Comparison of ENCODE assay signal across 31 cellular contexts in genomic region chr6:4797590-4797989, GRCh38. TPM values are rescaled to one million over a fixed set of nuclear protein-coding genes. Genes with fewer than 3 reads are reported as not detected.
DNase-seq lines count a peak whose midpoint lies in the region; ATAC-seq, FAIRE-seq and TF ChIP-seq lines count a peak whose summit lies in the region.
"Had no signal": no experiment of that assay in that cellular context is flagged by ENCODE, and none has a peak within 500 bp of the region (broad histone marks: within the 10 kb centered on the region; RNA-seq: fewer than 3 reads in every experiment).

No MANE protein-coding gene starts in this region.

- H2AFZ ChIP-seq in fibroblast of lung (ENCODE audit: low read length) (no peak overlapping the region), smooth muscle cell (ENCODE audit: low read depth) (no peak overlapping the region)

- H3K9me3 ChIP-seq in fibroblast of lung (ENCODE audit: control insufficient read depth, insufficient read depth, low read depth, low read length) (no peaks in the 10 kb centered on the region), smooth muscle cell (replicated peaks; ENCODE audit: low read depth) (no peaks in the 10 kb centered on the region), Peyer's patch (peaks cover 0 to 3% (median 0%) of the 10 kb centered on the region in 4 donors)
- H3K9me3 ChIP-seq: SJSA1 had no signal

- H3K36me3 ChIP-seq in fibroblast of lung (ENCODE audit: control insufficient read depth, insufficient read depth, low read length) = no peaks in the 10 kb centered on the region
- H3K36me3 ChIP-seq in smooth muscle cell (ENCODE audit: low read depth) = peaks cover 4% of the 10 kb centered on the region
- H3K36me3 ChIP-seq in H7 (replicated peaks; ENCODE audit: control insufficient read depth, insufficient read depth, low read length) = no peaks in the 10 kb centered on the region
- no peaks in the 10 kb centered on the region for H3K36me3 ChIP-seq in Peyer's patch
- H3K36me3 ChIP-seq: esophagus squamous epithelium, gastroesophageal sphincter, MG63, SJSA1 had no signal

- H3K4me1 ChIP-seq in fibroblast of lung (ENCODE audit: control insufficient read depth, extremely low read depth, insufficient read depth, low read length) (peaks cover 5% of the 10 kb centered on the region), smooth muscle cell (ENCODE audit: low read depth) (peaks cover 7% of the 10 kb centered on the region), Peyer's patch (no peaks in the 10 kb centered on the region)
- H3K4me1 ChIP-seq: SJSA1 had no signal

- no peaks in the 10 kb centered on the region for H3K27me3 ChIP-seq in fibroblast of lung (ENCODE audit: control insufficient read depth, insufficient read depth, low read length)
- no peaks in the 10 kb centered on the region for H3K27me3 ChIP-seq in smooth muscle cell (ENCODE audit: low read depth)
- H3K27me3 ChIP-seq in H7 (ENCODE audit: control insufficient read depth, insufficient read depth, low read length) = no peaks in the 10 kb centered on the region
- no peaks in the 10 kb centered on the region for H3K27me3 ChIP-seq in Peyer's patch
- H3K27me3 ChIP-seq: esophagus squamous epithelium, gastroesophageal sphincter, MG63, SJSA1 had no signal

- no peaks in the 10 kb centered on the region for H4K20me1 ChIP-seq in fibroblast of lung (ENCODE audit: control insufficient read depth, extremely low read depth, insufficient read depth, low read length)
- peaks cover 98% of the 10 kb centered on the region for H4K20me1 ChIP-seq in smooth muscle cell (ENCODE audit: low read depth)

- H3K9ac ChIP-seq in fibroblast of lung (ENCODE audit: insufficient read depth, low read length) (no peak overlapping the region), smooth muscle cell (ENCODE audit: low read depth) (peak overlapping the region; percentile 6)

- H3K9me3 Mint-ChIP-seq in activated CD4-positive, alpha-beta T cell treated with anti-CD3 and anti-CD28 coated beads for 36 hours (ENCODE audit: low read depth) = peaks cover 10% of the 10 kb centered on the region
- H3K9me3 Mint-ChIP-seq: activated CD4-positive, alpha-beta memory T cell treated with anti-CD3 and anti-CD28 coated beads, Interleukin-2, amount 10 ng/mL, durations not matched to agents 7 days and 5 days; H9 had no signal

- no peaks in the 10 kb centered on the region for H3K27me3 Mint-ChIP-seq in activated CD4-positive, alpha-beta T cell treated with anti-CD3 and anti-CD28 coated beads for 36 hours
- H3K27me3 Mint-ChIP-seq: activated CD4-positive, alpha-beta memory T cell treated with anti-CD3 and anti-CD28 coated beads, Interleukin-2, amount 10 ng/mL, durations not matched to agents 7 days and 5 days; naive thymus-derived CD8-positive, alpha-beta T cell had no signal

- TF ChIP-seq CTCF in fibroblast of lung (conservative IDR thresholded peaks at IDR 0.05 in 1 of 2, IDR thresholded peaks at IDR 0.05 in 1 of 2; ENCODE audit: low read depth in 1 of 2, low read length in 2 of 2) = no peak
- TF ChIP-seq CTCF in smooth muscle cell (IDR thresholded peaks at IDR 0.05; ENCODE audit: borderline replicate concordance, insufficient read depth, poor library complexity, severe bottlenecking) = no peak
- TF ChIP-seq CTCF in Peyer's patch (IDR thresholded peaks at IDR 0.05) = no peak

- no peak for DNase-seq in activated CD4-positive, alpha-beta T cell treated with anti-CD3 and anti-CD28 coated beads for 36 hours
- no peak for DNase-seq in activated CD4-positive, alpha-beta T cell treated with anti-CD3 and anti-CD28 coated beads, Interleukin-2, amount 50 U/mL, for 1 hour
- DNase-seq in RPMI7951 (ENCODE audit: low read depth) (peak; percentile 18), fibroblast of lung (ENCODE audit: low read depth in 2 of 2) (peak; percentile 45 to 60), smooth muscle cell (lab: John Stamatoyannopoulos, UW; ENCODE audit: unreplicated experiment) (no peak), H7 (no peak), Peyer's patch (no peak), HTR-8/SVneo (ENCODE audit: insufficient read length, low spot score) (no peak)
- DNase-seq: 8988T; activated CD4-positive, alpha-beta memory T cell treated with anti-CD3 and anti-CD28 coated beads, Interleukin-2, amount 10 ng/mL, durations not matched to agents 7 days and 5 days; activated CD4-positive, CD25-positive, alpha-beta regulatory T cell; activated naive CD4-positive, alpha-beta T cell treated with anti-CD3 and anti-CD28 coated beads for 36 hours; AML-193; CD4-positive, alpha-beta memory T cell; DMS153; esophagus squamous epithelium; H9; hippocampal formation; immature natural killer cell; MG63; midbrain; naive thymus-derived CD8-positive, alpha-beta T cell; NCI-H2029 treated with DMSO at 0.1 percent for 48 hours; nucleus accumbens; psoas muscle; stimulated activated CD4-positive, alpha-beta T cell treated with anti-CD3 and anti-CD28 coated beads, Interleukin-15, amount 100 ng/mL, for 24 hours; stimulated activated naive CD4-positive, alpha-beta T cell treated with Interleukin-2 at 50 U/mL for 16 hours had no signal

- H3K4me3 Mint-ChIP-seq in activated CD4-positive, alpha-beta T cell treated with anti-CD3 and anti-CD28 coated beads for 36 hours = no peak overlapping the region
- H3K4me3 Mint-ChIP-seq: activated CD4-positive, alpha-beta memory T cell treated with anti-CD3 and anti-CD28 coated beads, Interleukin-2, amount 10 ng/mL, durations not matched to agents 7 days and 5 days; activated naive CD4-positive, alpha-beta T cell treated with anti-CD3 and anti-CD28 coated beads for 36 hours; H9; immature natural killer cell had no signal

- peaks cover 45% of the 10 kb centered on the region for H3K4me1 Mint-ChIP-seq in activated CD4-positive, alpha-beta T cell treated with anti-CD3 and anti-CD28 coated beads for 36 hours

- no peaks in the 10 kb centered on the region for H3F3A ChIP-seq in smooth muscle cell (ENCODE audit: low read depth)

- H3K4me2 ChIP-seq in fibroblast of lung (ENCODE audit: extremely low read depth, insufficient read depth, low read length) = no peak overlapping the region
- peak overlapping the region; percentile 56 for H3K4me2 ChIP-seq in smooth muscle cell

- no peak overlapping the region for H3K4me3 ChIP-seq in fibroblast of lung (replicated peaks in 1 of 4; ENCODE audit: control extremely low read depth in 1 of 4, insufficient read depth in 1 of 4, low read depth in 3 of 4, low read length in 4 of 4)
- H3K4me3 ChIP-seq in smooth muscle cell = no peak overlapping the region
- H3K4me3 ChIP-seq in H7 (ENCODE audit: insufficient read depth, low read depth, low read length) = no peak overlapping the region
- H3K4me3 ChIP-seq in Peyer's patch = no peak overlapping the region
- H3K4me3 ChIP-seq: coronary artery, esophagus squamous epithelium, gastroesophageal sphincter, MG63, psoas muscle, SJSA1 had no signal

- H3K79me2 ChIP-seq in fibroblast of lung (ENCODE audit: control insufficient read depth, insufficient read depth, low read length) = peaks cover 62% of the 10 kb centered on the region
- peaks cover 100% of the 10 kb centered on the region for H3K79me2 ChIP-seq in smooth muscle cell (ENCODE audit: low read depth)

- CTCF ChIA-PET in activated CD4-positive, alpha-beta T cell treated with anti-CD3 and anti-CD28 coated beads for 36 hours (lab: Charles Lee) = interaction anchor here (2.5 kb wide), 1 partner anchor 10 kb away, joined by 10 read pairs; no protein-coding TSS in a partner anchor

- no peak for FAIRE-seq in HTR-8/SVneo (lab: Jason Lieb, UNC)

- intact Hi-C loops in activated CD4-positive, alpha-beta T cell treated with anti-CD3 and anti-CD28 coated beads for 36 hours (cut with DNase I, micrococcal nuclease) = loop anchor here in 1 of 2 experiments (5.0 kb wide), 1 partner anchor 160 kb away; no protein-coding TSS in a partner anchor

- WGBS in smooth muscle cell (ENCODE audit: low lambda C conversion rate) = 37% methylated on average over 2 of the region's 2 CpGs

- POLR2A ChIA-PET in activated CD4-positive, alpha-beta T cell treated with anti-CD3 and anti-CD28 coated beads for 36 hours (lab: Charles Lee) = no interaction called here

- H3K36me3 Mint-ChIP-seq in activated CD4-positive, alpha-beta T cell treated with anti-CD3 and anti-CD28 coated beads for 36 hours (ENCODE audit: low read depth) = no peaks in the 10 kb centered on the region

- no peak for TF ChIP-seq POLR2A in Peyer's patch (IDR thresholded peaks at IDR 0.05)

- no peak overlapping the region for H3K27ac ChIP-seq in fibroblast of lung (ENCODE audit: insufficient read depth, low read length)
- H3K27ac ChIP-seq in smooth muscle cell (ENCODE audit: low read depth) = peak overlapping the region; percentile 61
- H3K27ac ChIP-seq in Peyer's patch = no peak overlapping the region
- H3K27ac ChIP-seq: coronary artery, esophagus squamous epithelium, gastroesophageal sphincter, psoas muscle, SJSA1 had no signal

- H3K27ac Mint-ChIP-seq in activated CD4-positive, alpha-beta T cell treated with anti-CD3 and anti-CD28 coated beads for 36 hours = peak overlapping the region; percentile 1
- H3K27ac Mint-ChIP-seq: activated CD4-positive, alpha-beta memory T cell treated with anti-CD3 and anti-CD28 coated beads, Interleukin-2, amount 10 ng/mL, durations not matched to agents 7 days and 5 days; activated naive CD4-positive, alpha-beta T cell treated with anti-CD3 and anti-CD28 coated beads for 36 hours had no signal

- peak; percentile 52 for ATAC-seq in activated CD4-positive, alpha-beta T cell treated with anti-CD3 and anti-CD28 coated beads for 36 hours
- ATAC-seq: gastroesophageal sphincter; left lobe of liver; naive thymus-derived CD8-positive, alpha-beta T cell; psoas muscle had no signal

RNA-seq across cellular contexts. Expression of gene CDYL, which starts 21.4 kb away (rescaled TPM):
- 10 to 100 TPM; 22.1 to 33.7 TPM for total RNA-seq in activated CD4-positive, alpha-beta T cell treated with anti-CD3 and anti-CD28 coated beads for 36 hours
- total RNA-seq in RPMI7951 (2014; rRNA removed; shearing (Covaris generic)) = 16.8 and 23.2 TPM in 2 replicates
- 21.3 and 24.9 TPM in 2 replicates for total RNA-seq in fibroblast of lung
- polyA plus RNA-seq in fibroblast of lung = 16.9 and 20.6 TPM in 2 replicates
- polyA plus RNA-seq in fibroblast of lung (2012) = 13.9 and 15.0 TPM in 2 replicates
- polyA minus RNA-seq in fibroblast of lung (ENCODE audit: low replicate concordance) = 12.7 and 14.9 TPM in 2 replicates
- total RNA-seq in smooth muscle cell = 34.5 and 49.9 TPM in 2 replicates
- 28.7 and 37.2 TPM in 2 replicates for polyA plus RNA-seq in smooth muscle cell
- total RNA-seq in H7 (2014; rRNA removed; shearing (Covaris generic)) = 49.3 and 65.6 TPM in 2 replicates
- total RNA-seq in Peyer's patch = 10 to 100 TPM; 31.2 to 77.6 (median 35.2) TPM

Comparison
In these comparisons a context has a peak if more than half of its experiments do, and no peak if none do; other contexts are left out.
1. DNase-seq: peak in RPMI7951 (single experiment) and fibroblast of lung (2 of 2); none in activated CD4-positive, alpha-beta T cell treated with anti-CD3 and anti-CD28 coated beads for 36 hours (single experiment), activated CD4-positive, alpha-beta T cell treated with anti-CD3 and anti-CD28 coated beads, Interleukin-2, amount 50 U/mL, for 1 hour (single experiment), smooth muscle cell (single experiment), H7 (single experiment), Peyer's patch (0 of 3) and HTR-8/SVneo (single experiment).